ENCODE assay signal across 20 cellular contexts in the genomic region with DNA sequence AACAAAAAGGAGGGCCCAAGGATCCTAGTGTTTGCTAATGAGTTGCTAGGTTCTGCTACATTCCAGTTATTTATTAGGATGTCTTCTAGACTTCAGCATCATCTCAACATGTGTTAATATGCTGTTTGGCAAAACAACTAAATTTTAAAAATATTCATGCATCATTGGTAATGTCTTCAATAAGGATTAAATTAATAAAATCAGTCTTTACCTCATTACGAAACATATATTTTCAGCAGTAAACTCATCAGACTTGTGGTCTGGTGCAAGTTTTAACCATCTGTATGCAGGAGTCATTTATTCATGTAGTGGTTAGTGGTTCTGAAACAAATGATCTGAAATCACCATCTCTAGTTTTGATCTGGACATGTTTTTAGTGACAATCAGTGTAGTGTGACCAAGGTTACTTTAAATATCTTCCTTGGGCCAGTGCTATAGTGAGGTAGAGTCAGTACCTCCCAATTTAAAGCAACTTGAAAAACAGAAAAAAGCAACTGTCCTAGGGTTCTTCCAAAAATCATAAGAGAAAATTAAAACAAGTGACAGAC.
DNase-seq lines count a peak whose midpoint lies in the region; ATAC-seq lines count a peak whose summit lies in the region.
"Had no signal": no experiment of that assay in that cellular context is flagged by ENCODE, and none has a peak within 500 bp of the region (broad histone marks: within the 10 kb centered on the region; RNA-seq: fewer than 3 reads in every experiment).

No MANE protein-coding gene starts in this region.

- H4K20me1 ChIP-seq in BLaER1 = no peaks in the 10 kb centered on the region

- H3K27ac ChIP-seq in BLaER1 = no peak overlapping the region
- H3K27ac ChIP-seq: SK-N-MC, upper lobe of right lung, WERI-Rb-1 had no signal

- H3K4me3 ChIP-seq in BLaER1 = no peak overlapping the region
- H3K4me3 ChIP-seq: MG63, mucosa of descending colon, SK-N-MC, upper lobe of right lung had no signal

- H3K4me2 ChIP-seq in BLaER1 = 0 out of 2 replicates have a peak overlapping the region, but pooled peaks have one; percentile 10

- H3K27me3 ChIP-seq in BLaER1 = no peaks in the 10 kb centered on the region
- H3K27me3 ChIP-seq: MG63, upper lobe of right lung had no signal

- H3K9ac ChIP-seq in BLaER1 = no peak overlapping the region

- ATAC-seq in GM19025 (IDR thresholded peaks at IDR 0.05; ENCODE audit: low read depth, unreplicated experiment) = peak; percentile 72
- ATAC-seq in GM21717 (IDR thresholded peaks at IDR 0.05; ENCODE audit: unreplicated experiment) = peak; percentile 70
- ATAC-seq in HG03095 (IDR thresholded peaks at IDR 0.05; ENCODE audit: unreplicated experiment) = peak; percentile 94
- ATAC-seq in HG02623 (IDR thresholded peaks at IDR 0.05; ENCODE audit: unreplicated experiment) = no peak
- no peak for ATAC-seq in HG03460 (IDR thresholded peaks at IDR 0.05; ENCODE audit: unreplicated experiment)
- ATAC-seq: mucosa of descending colon, upper lobe of right lung had no signal

- no peak for DNase-seq in NCI-H146 (lab: John Stamatoyannopoulos, UW)
- no peak for DNase-seq in SHP77 (lab: John Stamatoyannopoulos, UW)
- DNase-seq: 8988T; CD8-positive, alpha-beta memory T cell; central memory CD4-positive, alpha-beta T cell; GF-D8; glutamatergic neuron; GOT3; kidney; MG63; mucosa of descending colon; upper lobe of right lung; WERI-Rb-1 had no signal

- no peaks in the 10 kb centered on the region for H3K36me3 ChIP-seq in BLaER1
- H3K36me3 ChIP-seq: MG63, upper lobe of right lung, WERI-Rb-1 had no signal

- H3K4me1 ChIP-seq in BLaER1 = peaks cover 35% of the 10 kb centered on the region
- H3K4me1 ChIP-seq: upper lobe of right lung had no signal

- H3K9me3 ChIP-seq in BLaER1 = no peaks in the 10 kb centered on the region
- H3K9me3 ChIP-seq: MG63, mucosa of descending colon, upper lobe of right lung had no signal

Comparison
In these comparisons a context has a peak if more than half of its experiments do, and no peak if none do; other contexts are left out.
1. ATAC-seq: peak in GM19025 (single experiment), GM21717 (single experiment) and HG03095 (single experiment); none in HG02623 (single experiment) and HG03460 (single experiment).